ENCODE assay signal across 20 cellular contexts in the genomic region with DNA sequence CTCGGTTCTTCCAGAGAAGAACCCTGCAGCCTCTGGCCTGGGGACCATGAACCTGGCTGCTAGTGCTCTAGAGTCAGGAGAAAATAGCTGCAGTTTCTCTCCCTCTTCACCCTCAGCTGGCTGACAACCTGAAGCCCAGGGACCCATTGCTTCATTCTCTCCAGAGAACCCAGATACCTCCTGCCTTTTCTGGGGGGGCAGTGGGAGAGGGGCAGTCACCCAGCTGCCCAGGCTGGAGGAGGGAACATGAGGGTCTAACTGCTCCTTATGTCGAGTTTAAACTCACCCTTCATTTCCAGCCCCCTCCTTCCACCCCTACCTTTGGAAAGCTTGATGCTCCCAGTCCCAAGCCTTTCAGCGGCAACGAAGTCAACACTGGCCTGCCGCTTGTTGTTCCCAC. TPM values are rescaled to one million over a fixed set of nuclear protein-coding genes. Genes with fewer than 3 reads are reported as not detected.
"Had no signal": no experiment of that assay in that cellular context is flagged by ENCODE, and none has a peak within 500 bp of the region (broad histone marks: within the 10 kb centered on the region; RNA-seq: fewer than 3 reads in every experiment).

No MANE protein-coding gene starts in this region.

- H3K4me3 Mint-ChIP-seq: activated naive CD4-positive, alpha-beta T cell treated with anti-CD3 and anti-CD28 coated beads, Interleukin-2, amount 50 U/mL, for 24 hours; activated T-cell treated with anti-CD3 and anti-CD28 coated beads, Interleukin-2, amount 50 U/mL, for 4 hours; T-helper 2 cell treated with Interferon-gamma antibody and Interleukin-4, amounts not matched to agents 5 μg/mL and 100 μg/mL, for 36 hours had no signal

- DNase-seq: activated CD4-positive, alpha-beta T cell treated with anti-CD3 and anti-CD28 coated beads, Interleukin-2, amount 50 U/mL, for 1 hour; activated CD4-positive, CD25-positive, alpha-beta regulatory T cell; activated effector memory CD4-positive, alpha-beta T cell treated with anti-CD3 and anti-CD28 coated beads, Interleukin-2, amount 50 U/mL, for 16 hours; activated T-cell treated with anti-CD3 and anti-CD28 coated beads, Interleukin-2, amount 50 U/mL, for 4 hours; central memory CD4-positive, alpha-beta T cell; midbrain; SW 1271; transverse colon had no signal

- H3K9me3 ChIP-seq: esophagus muscularis mucosa, sigmoid colon, spleen, transverse colon, vagina had no signal

- H3K27ac ChIP-seq: coronary artery, esophagus muscularis mucosa, hepatocyte, parathyroid adenoma, sigmoid colon, spleen, transverse colon, vagina had no signal

- H3K9ac ChIP-seq: parathyroid adenoma had no signal

- ATAC-seq: activated T-cell treated with anti-CD3 and anti-CD28 coated beads, Interleukin-2, amount 50 U/mL, for 4 hours; left lobe of liver had no signal

- H3K79me2 ChIP-seq: hepatocyte, parathyroid adenoma had no signal

- H3K4me2 ChIP-seq: hepatocyte had no signal

- H3K27me3 ChIP-seq: hepatocyte, vagina had no signal

- H3K4me1 ChIP-seq: esophagus muscularis mucosa, sigmoid colon, spleen, transverse colon, vagina had no signal

- H3K27ac Mint-ChIP-seq: activated naive CD4-positive, alpha-beta T cell treated with anti-CD3 and anti-CD28 coated beads, Interleukin-2, amount 50 U/mL, for 24 hours; brain; T-helper 2 cell treated with Interferon-gamma antibody and Interleukin-4, amounts not matched to agents 5 μg/mL and 100 μg/mL, for 36 hours had no signal

- H3K27me3 Mint-ChIP-seq: activated naive CD4-positive, alpha-beta T cell treated with anti-CD3 and anti-CD28 coated beads, Interleukin-2, amount 50 U/mL, for 24 hours had no signal

- H3K9me3 Mint-ChIP-seq: activated naive CD4-positive, alpha-beta T cell treated with anti-CD3 and anti-CD28 coated beads, Interleukin-2, amount 50 U/mL, for 24 hours; activated T-cell treated with anti-CD3 and anti-CD28 coated beads, Interleukin-2, amount 50 U/mL, for 4 hours; T-helper 2 cell treated with Interferon-gamma antibody and Interleukin-4, amounts not matched to agents 5 μg/mL and 100 μg/mL, for 36 hours had no signal

- H2AFZ ChIP-seq: hepatocyte, parathyroid adenoma had no signal

- H3K36me3 Mint-ChIP-seq: activated naive CD4-positive, alpha-beta T cell treated with anti-CD3 and anti-CD28 coated beads, Interleukin-2, amount 50 U/mL, for 24 hours; brain had no signal

RNA-seq across cellular contexts. Expression of gene SLC23A3, which starts 29.1 kb away (rescaled TPM):
- total RNA-seq: myocyte had no signal
